Comparison of ENCODE assay signal across 12 cellular contexts in genomic region chr10:97518601-97519043, GRCh38. TPM values are rescaled to one million over a fixed set of nuclear protein-coding genes. Genes with fewer than 3 reads are reported as not detected.
DNase-seq lines count a peak whose midpoint lies in the region; ATAC-seq, FAIRE-seq and TF ChIP-seq lines count a peak whose summit lies in the region.
"Had no signal": no experiment of that assay in that cellular context is flagged by ENCODE, and none has a peak within 500 bp of the region (broad histone marks: within the 10 kb centered on the region; RNA-seq: fewer than 3 reads in every experiment).

No MANE protein-coding gene starts in this region.

- TF ChIP-seq POLR2A in suprapubic skin (IDR thresholded peaks at IDR 0.05) = no peak

- H3K36me3 Mint-ChIP-seq in endothelial cell (ENCODE audit: low read depth, unreplicated experiment) = peaks cover 7% of the 10 kb centered on the region

- TF ChIP-seq CTCF in endothelial cell (IDR thresholded peaks at IDR 0.05; ENCODE audit: unreplicated experiment) = no peak
- TF ChIP-seq CTCF in suprapubic skin (IDR thresholded peaks at IDR 0.05) = no peak

- peak overlapping the region; percentile 52 for H3K4me3 Mint-ChIP-seq in endothelial cell (ENCODE audit: unreplicated experiment)

- no peak for TF ChIP-seq EP300 in suprapubic skin (IDR thresholded peaks at IDR 0.05)

- 12% methylated on average over 3 of the region's 3 CpGs for WGBS in suprapubic skin

- peak; percentile 41 for DNase-seq in AG08395 (ENCODE audit: low spot score)
- peak; percentile 44 for DNase-seq in NCI-H2171 treated with DMSO at 0.1 percent for 48 hours (lab: John Stamatoyannopoulos, UW)
- DNase-seq in endothelial cell (ENCODE audit: low spot score) = no peak
- DNase-seq in myocyte (ENCODE audit: low read depth) = peak; percentile 87
- DNase-seq in suprapubic skin (ENCODE audit: low spot score in 2 of 2) = no peak
- DNase-seq in RCC 7860 (ENCODE audit: low spot score) = no peak
- DNase-seq in NOMO-1 treated with DMSO at 0.1 percent for 48 hours (lab: John Stamatoyannopoulos, UW; ENCODE audit: unreplicated experiment) = no peak
- DNase-seq: activated CD4-positive, alpha-beta T cell treated with anti-CD3 and anti-CD28 coated beads for 48 hours; AML-193; NCI-H748 treated with DMSO at 0.1 percent for 48 hours had no signal

- no peak for FAIRE-seq in RCC 7860 (lab: Jason Lieb, UNC)

- no peak overlapping the region for H3K27ac ChIP-seq in suprapubic skin

- no peaks in the 10 kb centered on the region for H3K9me3 ChIP-seq in suprapubic skin

- H3K27me3 ChIP-seq in suprapubic skin = no peaks in the 10 kb centered on the region

- no peak overlapping the region for H3K4me3 ChIP-seq in suprapubic skin

- H3K4me1 Mint-ChIP-seq in endothelial cell (ENCODE audit: unreplicated experiment) = peaks cover 72% of the 10 kb centered on the region

- H3K4me1 ChIP-seq in suprapubic skin = peaks cover 57% of the 10 kb centered on the region

- no peak for ATAC-seq in HG02798 (IDR thresholded peaks at IDR 0.05; ENCODE audit: poor library complexity, unreplicated experiment)

- H3K9me3 Mint-ChIP-seq in endothelial cell (ENCODE audit: unreplicated experiment) = no peaks in the 10 kb centered on the region

- peak overlapping the region; percentile 85 for H3K27ac Mint-ChIP-seq in endothelial cell (ENCODE audit: unreplicated experiment)

- peaks cover 4% of the 10 kb centered on the region for H3K27me3 Mint-ChIP-seq in endothelial cell (ENCODE audit: unreplicated experiment)

- no peaks in the 10 kb centered on the region for H3K36me3 ChIP-seq in suprapubic skin

RNA-seq across cellular contexts. Expression of gene UBTD1, which starts 19.9 kb away (rescaled TPM):
- total RNA-seq in endothelial cell (ENCODE audit: unreplicated experiment) (78.0 TPM), myocyte (81.1 and 95.8 TPM in 2 replicates), suprapubic skin (10 to 100 TPM; 15.2 to 50.8 (median 36.4) TPM)
- 60.0 TPM for polyA plus RNA-seq in myocyte (2012)

RNA-seq across cellular contexts. Expression of gene MMS19, which starts 20.4 kb away (rescaled TPM):
- total RNA-seq in endothelial cell (ENCODE audit: unreplicated experiment) = 127 TPM
- total RNA-seq in myocyte = 149 and 168 TPM in 2 replicates
- polyA plus RNA-seq in myocyte (2012) = 86.0 TPM
- total RNA-seq in suprapubic skin = 100 to 1,000 TPM; 111 to 238 (median 118) TPM

RNA-seq across cellular contexts. Expression of gene ANKRD2, which starts 54.0 kb away (rescaled TPM):
- total RNA-seq in endothelial cell (ENCODE audit: unreplicated experiment) (0.33 TPM), myocyte (61.9 and 115 TPM in 2 replicates), suprapubic skin (1 to 10 TPM in 2 of 4 donors, under 1 TPM in 1, not detected in 1; 0.45 to 2.5 (median 2.0) TPM)
- 4.7 TPM for polyA plus RNA-seq in myocyte (2012)
- total RNA-seq: temporal lobe had no signal

Comparison
In these comparisons a context has a peak if more than half of its experiments do, and no peak if none do; other contexts are left out.
1. DNase-seq: peak in AG08395 (single experiment), NCI-H2171 treated with DMSO at 0.1 percent for 48 hours (single experiment) and myocyte (single experiment); none in endothelial cell (single experiment), suprapubic skin (0 of 2), RCC 7860 (single experiment) and NOMO-1 treated with DMSO at 0.1 percent for 48 hours (single experiment).
2. RNA of gene ANKRD2, which starts 54.0 kb away (total RNA-seq): 61.9 to 115 TPM in myocyte; 0.45 to 2.5 TPM in suprapubic skin and 0.33 TPM in endothelial cell (single experiment); every median in the first group is over 10 times any median in the second.